Comparison of ENCODE assay signal across 8 cellular contexts in genomic region chr1:229558460-229559335, GRCh38. TPM values are rescaled to one million over a fixed set of nuclear protein-coding genes. Genes with fewer than 3 reads are reported as not detected.
A peak's percentile ranks its signal among the peaks of the same experiment; 100 is the strongest.
DNase-seq lines count a peak whose midpoint lies in the region; ATAC-seq and TF ChIP-seq lines count a peak whose summit lies in the region.

Gene ABCB10, minus strand, starts transcription at chr1:229558707. Its CDS starts 55 bp downstream, at chr1:229558652.

- no peaks in the 10 kb centered on the region for H3K27me3 ChIP-seq in BLaER1
- no peaks in the 10 kb centered on the region for H3K27me3 ChIP-seq in colonic mucosa
- H3K27me3 ChIP-seq in layer of hippocampus (ENCODE audit: control insufficient read depth, insufficient read depth, low read length) = no peaks in the 10 kb centered on the region

- H3K4me1 ChIP-seq in BLaER1 (peaks cover 42% of the 10 kb centered on the region), colonic mucosa (peaks cover 6% of the 10 kb centered on the region)

- H3K4me2 ChIP-seq in BLaER1 = peak within 1 kb of the TSS; percentile 91

- TF ChIP-seq CTCF in colonic mucosa (IDR thresholded peaks at IDR 0.05) = peak; percentile 71

- H3K4me3 ChIP-seq in BLaER1 (peak within 1 kb of the TSS; percentile 98), colonic mucosa (peak within 1 kb of the TSS; percentile 85)

- DNase-seq in GM19238 (ENCODE audit: insufficient read length, low spot score) = peak; percentile 95
- DNase-seq in NCI-H510A treated with DMSO at 0.1 percent for 48 hours (lab: John Stamatoyannopoulos, UW) = peak; percentile 96
- peak; percentile 80 to 84 for DNase-seq in activated CD4-positive, alpha-beta T cell treated with anti-CD3 and anti-CD28 coated beads for 4 hours
- peak; percentile 97 for DNase-seq in colonic mucosa
- peak; percentile 69 to 86 for DNase-seq in stimulated activated CD4-positive, alpha-beta T cell treated with anti-CD3 and anti-CD28 coated beads, Interleukin-1b, Interleukin-23, amount 100 ng/mL, for 4 hours (ENCODE audit: low read depth in 2 of 2)

- 0 out of 2 replicates have a peak, but pooled peaks cover 18% of the 10 kb centered on the region for H3K36me3 ChIP-seq in BLaER1
- H3K36me3 ChIP-seq in colonic mucosa = no peaks in the 10 kb centered on the region

- ATAC-seq in HG03442 (IDR thresholded peaks at IDR 0.05; ENCODE audit: unreplicated experiment) = peak; percentile 77

- peak within 1 kb of the TSS; percentile 88 for H3K9ac ChIP-seq in BLaER1
- peak within 1 kb of the TSS; percentile 85 to 90 for H3K9ac ChIP-seq in colonic mucosa (ENCODE audit: low read depth in 2 of 2, low read length in 2 of 2)

- intact Hi-C loops in colonic mucosa (cut with DNase I) = loop anchor here (10.0 kb wide), 1 partner anchor 746 kb away; no protein-coding TSS in a partner anchor

- peaks cover 45% of the 10 kb centered on the region for H4K20me1 ChIP-seq in BLaER1

- H3K9me3 ChIP-seq in BLaER1 (no peaks in the 10 kb centered on the region), colonic mucosa (no peaks in the 10 kb centered on the region)

- peak within 1 kb of the TSS; percentile 88 for H3K27ac ChIP-seq in BLaER1
- peak within 1 kb of the TSS; percentile 93 for H3K27ac ChIP-seq in colonic mucosa
- H3K27ac ChIP-seq in layer of hippocampus (ENCODE audit: low read depth, low read length) = peak within 1 kb of the TSS; percentile 94

RNA-seq across cellular contexts. Expression of gene ABCB10, which starts in this region (rescaled TPM):
- 10 to 100 TPM; 22.3 to 24.7 TPM for total RNA-seq in colonic mucosa

Comparison
In these comparisons a context has a peak if more than half of its experiments do, and no peak if none do; other contexts are left out.
1. Peak in every context shown above with its lines: DNase-seq, ATAC-seq, H3K4me3 ChIP-seq and H3K27ac ChIP-seq.